In genomic region chr3:170797685-170798084, GRCh38 we compare ENCODE assay signal across 7 cellular contexts.
"Had no signal": no experiment of that assay in that cellular context is flagged by ENCODE, and none has a peak within 500 bp of the region (broad histone marks: within the 10 kb centered on the region; RNA-seq: fewer than 3 reads in every experiment).

No MANE protein-coding gene starts in this region.

- H3K27ac Mint-ChIP-seq: IgD-negative memory B cell had no signal

- H3K4me2 ChIP-seq: KMS-11 had no signal

- H3K4me1 Mint-ChIP-seq: IgD-negative memory B cell had no signal

- DNase-seq: KBM-7, KG1 had no signal

- ATAC-seq: HepG2 had no signal

- H3K4me3 Mint-ChIP-seq: IgD-negative memory B cell had no signal

- H3K27ac ChIP-seq: HL-60, KMS-11 had no signal

- H3K9ac ChIP-seq: KMS-11 had no signal

- FAIRE-seq: HepG2, HTR-8/SVneo had no signal
